ENCODE assay signal across 10 cellular contexts in genomic region chr6:44489912-44490604, GRCh38.
A peak's percentile ranks its signal among the peaks of the same experiment; 100 is the strongest.
DNase-seq lines count a peak whose midpoint lies in the region; ATAC-seq and TF ChIP-seq lines count a peak whose summit lies in the region.
"Had no signal": no experiment of that assay in that cellular context is flagged by ENCODE, and none has a peak within 500 bp of the region (broad histone marks: within the 10 kb centered on the region; RNA-seq: fewer than 3 reads in every experiment).

No MANE protein-coding gene starts in this region.

- peak in 1 of 4 donors; percentile 47 for TF ChIP-seq EP300 in sigmoid colon (IDR thresholded peaks at IDR 0.05)

- TF ChIP-seq CTCF in heart left ventricle (IDR thresholded peaks at IDR 0.05) (no peak), sigmoid colon (IDR thresholded peaks at IDR 0.05) (no peak)

- H3K4me1 ChIP-seq in heart left ventricle (peaks cover 0 to 14% (median 2%) of the 10 kb centered on the region in 12 donors), sigmoid colon (peaks cover 0 to 14% (median 13%) of the 10 kb centered on the region in 4 donors)

- DNase-seq in GM04503 (ENCODE audit: low read depth) (peak; percentile 91), heart left ventricle (peak in 1 of 5 donors; percentile 38), sigmoid colon (no peak), NCI-H2171 (lab: John Stamatoyannopoulos, UW) (no peak)
- DNase-seq: activated naive CD4-positive, alpha-beta T cell treated with anti-CD3 and anti-CD28 coated beads, Interleukin-2, amount 10 ng/mL, durations not matched to agents 7 days and 5 days; naive thymus-derived CD4-positive, alpha-beta T cell had no signal

- TF ChIP-seq POLR2A in heart left ventricle (IDR thresholded peaks at IDR 0.05) = no peak
- TF ChIP-seq POLR2A in sigmoid colon (IDR thresholded peaks at IDR 0.05) = no peak

- intact Hi-C loops in heart left ventricle (cut with DNase I) (no loop called here), sigmoid colon (cut with DNase I) (no loop called here)

- H3K4me3 ChIP-seq in heart left ventricle (no peak overlapping the region), sigmoid colon (no peak overlapping the region)

- 55 to 63% (median 59%) methylated on average over 6 of the region's 6 CpGs for WGBS in adipose tissue, 3 donors
- 52 to 81% (median 72%) methylated on average over 4 to 6 of the region's 6 CpGs for WGBS in heart left ventricle, 4 donors
- WGBS in sigmoid colon, 2 donors = 62 to 68% methylated on average over 6 of the region's 6 CpGs

- H3K27ac ChIP-seq in adipose tissue (ENCODE audit: low read depth, low read length) = peak overlapping the region; percentile 66
- H3K27ac ChIP-seq in heart left ventricle = peak overlapping the region in 9 of 12 donors; percentile 29 to 80 (median 56)
- peak overlapping the region; percentile 42 to 75 (median 61) for H3K27ac ChIP-seq in sigmoid colon

- H3K36me3 ChIP-seq in heart left ventricle (no peaks in the 10 kb centered on the region), sigmoid colon (no peaks in the 10 kb centered on the region)

- H3K27me3 ChIP-seq in heart left ventricle (no peaks in the 10 kb centered on the region), sigmoid colon (no peaks in the 10 kb centered on the region)

- H3K9me3 ChIP-seq in heart left ventricle (no peaks in the 10 kb centered on the region), sigmoid colon (no peaks in the 10 kb centered on the region)

- ATAC-seq in heart left ventricle = peak; percentile 54 to 89 (median 82)
- no peak for ATAC-seq in HG02759 (IDR thresholded peaks at IDR 0.05; ENCODE audit: unreplicated experiment)
- no peak for ATAC-seq in GM21619 (IDR thresholded peaks at IDR 0.05; ENCODE audit: unreplicated experiment)
- no peak for ATAC-seq in HG02588 (IDR thresholded peaks at IDR 0.05; ENCODE audit: unreplicated experiment)
- ATAC-seq: naive thymus-derived CD4-positive, alpha-beta T cell had no signal

Comparison
In these comparisons a context has a peak if more than half of its experiments do, and no peak if none do; other contexts are left out.
1. ATAC-seq: peak in heart left ventricle (4 of 4); none in HG02759 (single experiment), GM21619 (single experiment) and HG02588 (single experiment).
2. Peak in every context shown above with its lines, with median percentiles within 50 percentile points of each other: H3K27ac ChIP-seq.